Comparison of ENCODE assay signal across 9 cellular contexts in genomic region chr9:123360161-123361085, GRCh38. TPM values are rescaled to one million over a fixed set of nuclear protein-coding genes. Genes with fewer than 3 reads are reported as not detected.
DNase-seq lines count a peak whose midpoint lies in the region; ATAC-seq and TF ChIP-seq lines count a peak whose summit lies in the region.
"Had no signal": no experiment of that assay in that cellular context is flagged by ENCODE, and none has a peak within 500 bp of the region (broad histone marks: within the 10 kb centered on the region; RNA-seq: fewer than 3 reads in every experiment).

No MANE protein-coding gene starts in this region.

- CTCF ChIA-PET in Calu3 (lab: Charles Lee) = no interaction called here
- CTCF ChIA-PET in A673 (lab: Charles Lee) = no interaction called here

- H3K4me3 Mint-ChIP-seq in Calu3 (ENCODE audit: low read depth, unreplicated experiment) = no peak overlapping the region
- H3K4me3 Mint-ChIP-seq: activated T-cell treated with anti-CD3 and anti-CD28 coated beads, Interleukin-2, amount 50 U/mL, for 72 hours had no signal

- H3K9me3 ChIP-seq in upper lobe of right lung (no peaks in the 10 kb centered on the region), A673 (ENCODE audit: low read depth, low read length, poor library complexity, severe bottlenecking) (no peaks in the 10 kb centered on the region)

- peaks cover 52% of the 10 kb centered on the region for H3K27me3 Mint-ChIP-seq in Calu3 (ENCODE audit: unreplicated experiment)

- H3K27me3 ChIP-seq in upper lobe of right lung (no peaks in the 10 kb centered on the region), A673 (replicated peaks; ENCODE audit: insufficient read depth, low read depth, low read length, poor library complexity) (no peaks in the 10 kb centered on the region)

- BruUV-seq in Calu3 (replicated peaks; lab: Mats Ljungman, UMichigan) (no TSS peak), A673 (replicated peaks; lab: Mats Ljungman, UMichigan) (no TSS peak)

- ATAC-seq in HG03442 (IDR thresholded peaks at IDR 0.05; ENCODE audit: unreplicated experiment) (peak; percentile 39), left colon (peak; percentile 75), upper lobe of right lung (peak; percentile 57), GM19328 (IDR thresholded peaks at IDR 0.05; ENCODE audit: unreplicated experiment) (no peak)

- POLR2A ChIA-PET in A673 (lab: Charles Lee; ENCODE audit: low non-redundant PET) = no interaction called here

- no peak overlapping the region for H3K27ac ChIP-seq in upper lobe of right lung
- no peak overlapping the region for H3K27ac ChIP-seq in A673 (ENCODE audit: low read depth, low read length, poor library complexity, severe bottlenecking)

- H3K27ac Mint-ChIP-seq in Calu3 (ENCODE audit: unreplicated experiment) = no peak overlapping the region
- H3K27ac Mint-ChIP-seq: activated T-cell treated with anti-CD3 and anti-CD28 coated beads, Interleukin-2, amount 50 U/mL, for 72 hours had no signal

- H3K36me3 ChIP-seq in upper lobe of right lung (no peaks in the 10 kb centered on the region), A673 (ENCODE audit: insufficient read depth, low read length, poor library complexity, severe bottlenecking) (no peaks in the 10 kb centered on the region)

- no peak overlapping the region for H3K4me3 ChIP-seq in upper lobe of right lung
- no peak overlapping the region for H3K4me3 ChIP-seq in A673 (ENCODE audit: low read depth, low read length, poor library complexity, severe bottlenecking)

- DNase-seq in Calu3 (peak; percentile 41), left colon (peak; percentile 88 to 89), upper lobe of right lung (peak; percentile 82), A673 (ENCODE audit: low spot score) (no peak)
- DNase-seq in activated CD4-positive, alpha-beta T cell treated with anti-CD3 and anti-CD28 coated beads for 48 hours = peak; percentile 56
- DNase-seq in stimulated activated naive CD4-positive, alpha-beta T cell (lab: John Stamatoyannopoulos, UW) = no peak

- intact Hi-C loops in Calu3 (cut with micrococcal nuclease; ENCODE audit: unreplicated experiment) (no loop called here), left colon (cut with DNase I, micrococcal nuclease) (no loop called here), upper lobe of right lung (cut with DNase I) (no loop called here), A673 (cut with micrococcal nuclease; ENCODE audit: unreplicated experiment) (no loop called here)

- H3K4me1 Mint-ChIP-seq in Calu3 (ENCODE audit: low read depth, unreplicated experiment) = no peaks in the 10 kb centered on the region

- no peaks in the 10 kb centered on the region for H3K36me3 Mint-ChIP-seq in Calu3 (ENCODE audit: insufficient read depth, unreplicated experiment)

- H3K4me1 ChIP-seq in upper lobe of right lung = no peaks in the 10 kb centered on the region
- peaks cover 8% of the 10 kb centered on the region for H3K4me1 ChIP-seq in A673 (ENCODE audit: insufficient read depth, low read length, poor library complexity, severe bottlenecking)

- no peaks in the 10 kb centered on the region for H3K9me3 Mint-ChIP-seq in Calu3 (ENCODE audit: low read depth, unreplicated experiment)
- H3K9me3 Mint-ChIP-seq: activated T-cell treated with anti-CD3 and anti-CD28 coated beads, Interleukin-2, amount 50 U/mL, for 72 hours had no signal

- TF ChIP-seq CTCF in Calu3 (IDR thresholded peaks at IDR 0.05; ENCODE audit: unreplicated experiment) = no peak
- no peak for TF ChIP-seq CTCF in upper lobe of right lung (IDR thresholded peaks at IDR 0.05)
- no peak for TF ChIP-seq CTCF in A673 (conservative IDR thresholded peaks at IDR 0.05; ENCODE audit: low read depth, low read length)

RNA-seq across cellular contexts. Expression of gene CRB2, which starts 4.4 kb away (rescaled TPM):
- total RNA-seq in Calu3 (2022) = not detected in 2 replicates
- 1 to 10 TPM in 1 of 2 donors, under 1 TPM in 1; 0.92 to 1.1 TPM for total RNA-seq in left colon
- total RNA-seq in upper lobe of right lung = 0.93 TPM
- 0.47 and 0.55 TPM in 2 replicates for total RNA-seq in A673 (2021)
- total RNA-seq: activated T-cell treated with anti-CD3 and anti-CD28 coated beads, Interleukin-2, amount 50 U/mL, for 72 hours had no signal

Comparison
In these comparisons a context has a peak if more than half of its experiments do, and no peak if none do; other contexts are left out.
1. DNase-seq: peak in Calu3 (single experiment), activated CD4-positive, alpha-beta T cell treated with anti-CD3 and anti-CD28 coated beads for 48 hours (single experiment), left colon (2 of 2) and upper lobe of right lung (single experiment); none in stimulated activated naive CD4-positive, alpha-beta T cell (0 of 6) and A673 (single experiment).